21 cellular contexts compared by ENCODE assay signal in the genomic region with DNA sequence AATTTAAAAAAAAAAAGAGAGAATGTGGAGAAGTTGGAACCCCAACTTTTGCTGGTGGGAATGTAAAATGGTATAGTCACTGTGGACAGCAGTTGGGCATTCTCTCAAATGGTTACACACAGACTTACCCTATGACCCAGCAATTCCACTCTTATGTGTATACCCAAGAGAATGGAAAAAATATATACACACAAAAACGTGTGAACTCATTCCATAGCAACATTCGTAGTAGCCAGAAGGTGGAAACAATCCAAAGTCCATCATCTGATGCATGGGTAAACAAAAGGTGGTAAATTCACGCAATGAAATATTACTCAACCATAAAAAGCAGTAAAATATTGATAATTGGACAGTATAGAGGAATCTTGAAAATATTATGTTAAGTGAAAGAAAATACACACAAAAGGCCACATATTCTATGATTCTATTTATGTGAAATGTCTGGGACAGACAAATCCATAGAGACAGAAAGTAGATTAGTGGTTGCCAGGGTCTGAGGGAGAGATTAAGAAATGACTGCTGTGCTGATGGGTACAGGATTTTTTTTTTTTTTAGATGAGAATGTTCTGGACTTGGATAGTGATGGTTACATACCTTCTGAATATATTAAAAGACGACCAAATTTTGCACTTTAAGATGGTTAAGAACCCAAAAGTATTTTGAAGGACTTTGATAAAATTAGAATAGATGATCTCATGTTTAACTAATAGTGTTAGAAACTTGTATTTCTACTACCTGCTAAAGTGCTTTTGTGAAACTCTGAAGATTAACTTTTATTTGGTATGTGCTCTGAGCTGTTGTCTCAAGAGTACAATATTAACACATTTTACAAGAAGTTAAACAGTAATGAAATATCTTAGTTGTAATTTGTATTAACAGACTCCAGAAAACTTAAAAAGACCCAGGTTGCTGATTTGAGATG.
A peak's percentile ranks its signal among the peaks of the same experiment; 100 is the strongest.
DNase-seq lines count a peak whose midpoint lies in the region; ATAC-seq and TF ChIP-seq lines count a peak whose summit lies in the region.
"Had no signal": no experiment of that assay in that cellular context is flagged by ENCODE, and none has a peak within 500 bp of the region (broad histone marks: within the 10 kb centered on the region; RNA-seq: fewer than 3 reads in every experiment).

No MANE protein-coding gene starts in this region.

- intact Hi-C loops in thyroid gland (cut with DNase I): no loop called here

- no peaks in the 10 kb centered on the region for H3K36me3 ChIP-seq in thyroid gland
- H3K36me3 ChIP-seq: adrenal gland, heart left ventricle, MG63, thoracic aorta had no signal

- no peaks in the 10 kb centered on the region for H3K9me3 ChIP-seq in thyroid gland
- H3K9me3 ChIP-seq: adrenal gland, heart left ventricle, MG63, SK-N-SH, thoracic aorta had no signal

- no peak overlapping the region for H3K4me3 Mint-ChIP-seq in nephron progenitor cell
- H3K4me3 Mint-ChIP-seq: effector memory CD8-positive, alpha-beta T cell; H9; naive thymus-derived CD8-positive, alpha-beta T cell had no signal

- DNase-seq in dedifferentiated amniotic fluid mesenchymal stem cell (ENCODE audit: extremely low spot score) (peak; percentile 9), renal cortical epithelial cell (ENCODE audit: low read depth) (peak; percentile 65), Kasumi-1 (lab: John Stamatoyannopoulos, UW) (no peak), nephron progenitor cell (no peak), thyroid gland (no peak)
- DNase-seq: activated effector memory CD4-positive, alpha-beta T cell treated with anti-CD3 and anti-CD28 coated beads, Interleukin-2, amount 50 U/mL, for 16 hours; adrenal gland; AML-193; effector memory CD8-positive, alpha-beta T cell; H9; heart left ventricle; MG63; naive thymus-derived CD8-positive, alpha-beta T cell; NCI-H146; SK-N-SH; stimulated activated CD4-positive, alpha-beta T cell treated with anti-CD3 and anti-CD28 coated beads, Interleukin-12 subunit alpha, Interleukin-12 subunit beta, amount 100 ng/mL, for 4 hours; T-helper 9 cell had no signal

- no peaks in the 10 kb centered on the region for H3K27me3 Mint-ChIP-seq in nephron progenitor cell (ENCODE audit: low read depth, poor library complexity)
- H3K27me3 Mint-ChIP-seq: effector memory CD8-positive, alpha-beta T cell; naive thymus-derived CD8-positive, alpha-beta T cell had no signal

- H3K36me3 Mint-ChIP-seq in nephron progenitor cell (ENCODE audit: low read depth): peaks cover 47% of the 10 kb centered on the region

- ATAC-seq in GM21619 (IDR thresholded peaks at IDR 0.05; ENCODE audit: unreplicated experiment) (peak; percentile 37), HG03354 (IDR thresholded peaks at IDR 0.05; ENCODE audit: poor library complexity, severe bottlenecking, unreplicated experiment) (peak; percentile 42), GM19328 (IDR thresholded peaks at IDR 0.05; ENCODE audit: unreplicated experiment) (no peak)
- ATAC-seq: effector memory CD8-positive, alpha-beta T cell; heart left ventricle; naive thymus-derived CD8-positive, alpha-beta T cell had no signal

- H3K27me3 ChIP-seq in thyroid gland: no peaks in the 10 kb centered on the region
- H3K27me3 ChIP-seq: adrenal gland, heart left ventricle, MG63 had no signal

- peaks cover 5 to 6% of the 10 kb centered on the region in 2 donors for H3K4me1 ChIP-seq in thyroid gland

- no peak for TF ChIP-seq CTCF in nephron progenitor cell (IDR thresholded peaks at IDR 0.05)
- TF ChIP-seq CTCF in thyroid gland (IDR thresholded peaks at IDR 0.05): no peak

- H3K27ac Mint-ChIP-seq in nephron progenitor cell: no peak overlapping the region
- H3K27ac Mint-ChIP-seq: effector memory CD8-positive, alpha-beta T cell; H9 had no signal

- H3K27ac ChIP-seq in thyroid gland: no peak overlapping the region
- H3K27ac ChIP-seq: heart left ventricle, thoracic aorta had no signal

- H3K4me3 ChIP-seq in thyroid gland (replicated peaks in 1 of 3): no peak overlapping the region
- H3K4me3 ChIP-seq: heart left ventricle, MG63, thoracic aorta had no signal

- WGBS in thyroid gland, 2 donors: 83 to 85% methylated on average over 4 of the region's 4 CpGs

- peaks cover 6% of the 10 kb centered on the region for H3K9me3 Mint-ChIP-seq in nephron progenitor cell
- H3K9me3 Mint-ChIP-seq: effector memory CD8-positive, alpha-beta T cell; H9 had no signal

- H3K4me1 Mint-ChIP-seq in nephron progenitor cell: peaks cover 4% of the 10 kb centered on the region
- H3K4me1 Mint-ChIP-seq: H9 had no signal

- no peak for TF ChIP-seq POLR2A in thyroid gland (IDR thresholded peaks at IDR 0.05)

Comparison
In these comparisons a context has a peak if more than half of its experiments do, and no peak if none do; other contexts are left out.
1. DNase-seq: peak in dedifferentiated amniotic fluid mesenchymal stem cell (single experiment) and renal cortical epithelial cell (single experiment); none in Kasumi-1 (0 of 2), nephron progenitor cell (single experiment) and thyroid gland (0 of 2).